ENCODE assay signal across 1 cellular context in genomic region chr22:29767289-29768051, GRCh38.
TF ChIP-seq lines count a peak whose summit lies in the region.

UQCR10 (plus strand) TSS chr22:29767369; CDS start chr22:29767399, 30 bp downstream.

TF ChIP-seq in GM12878, 131 proteins besides CTCF, POLR2A, EP300 and RAD21 (continued from another document):
- no peak for TF ChIP-seq CUX1 (IDR thresholded peaks at IDR 0.05; ENCODE audit: insufficient replicate concordance, low read depth, low read length)
- no peak for TF ChIP-seq CEBPB (IDR thresholded peaks at IDR 0.05; ENCODE audit: borderline replicate concordance in 1 of 2, low read depth in 2 of 2, low read length in 2 of 2)
- TF ChIP-seq TCF3 (IDR thresholded peaks at IDR 0.05; ENCODE audit: borderline replicate concordance, insufficient read depth, low read depth, low read length), result no peak
- no peak for TF ChIP-seq USF1 (IDR thresholded peaks at IDR 0.05; ENCODE audit: borderline replicate concordance, extremely low read length, insufficient read depth, low read depth, low read length)
- peak; percentile 58; the same call in 1 of the 2 replicates for TF ChIP-seq POLR2AphosphoS2 (IDR thresholded peaks at IDR 0.05; ENCODE audit: low read depth, low read length)
- peak; percentile 17 for TF ChIP-seq KLF5 (IDR thresholded peaks at IDR 0.05; ENCODE audit: partially characterized antibody)
- peak; percentile 46; the same call in 1 of the 2 replicates for TF ChIP-seq SIN3A (IDR thresholded peaks at IDR 0.05; ENCODE audit: low read depth, low read length)
- TF ChIP-seq MXI1 (IDR thresholded peaks at IDR 0.05; ENCODE audit: low read depth, low read length), result peak; percentile 72
- TF ChIP-seq SKIL (IDR thresholded peaks at IDR 0.05; ENCODE audit: low read depth, poor library complexity, severe bottlenecking), result no peak
- TF ChIP-seq STAT3 (IDR thresholded peaks at IDR 0.05; ENCODE audit: low read depth, low read length), result no peak
- 0 out of 2 replicates have a peak, but pooled peaks have one; percentile 49 for TF ChIP-seq LARP7 (IDR thresholded peaks at IDR 0.05)
- TF ChIP-seq CREB1 (IDR thresholded peaks at IDR 0.05; ENCODE audit: low read depth), result no peak
- TF ChIP-seq NKRF (conservative IDR thresholded peaks at IDR 0.05), result peak; percentile 57
- TF ChIP-seq BRCA1 (IDR thresholded peaks at IDR 0.05; ENCODE audit: low read depth, low read length), result no peak
- no peak for TF ChIP-seq ELK1 (IDR thresholded peaks at IDR 0.05; ENCODE audit: low read depth, low read length)
- peak; percentile 49 for TF ChIP-seq NR2F1 (conservative IDR thresholded peaks at IDR 0.05)
- no peak for TF ChIP-seq IRF5 (IDR thresholded peaks at IDR 0.05; ENCODE audit: borderline replicate concordance)
- peak; percentile 98 for TF ChIP-seq YY1 (IDR thresholded peaks at IDR 0.05; ENCODE audit: low read depth, low read length)
- TF ChIP-seq REST (IDR thresholded peaks at IDR 0.05; ENCODE audit: low read depth, low read length), result no peak
- 0 out of 2 replicates have a peak, but pooled peaks have one; percentile 13 for TF ChIP-seq MLLT1 (IDR thresholded peaks at IDR 0.05)
- TF ChIP-seq SMAD1 (IDR thresholded peaks at IDR 0.05; ENCODE audit: low read depth, partially characterized antibody), result peak; percentile 51
- peak; percentile 95 for TF ChIP-seq TAF1 (IDR thresholded peaks at IDR 0.05; ENCODE audit: borderline replicate concordance, low read depth, low read length)
- TF ChIP-seq NRF1 (conservative IDR thresholded peaks at IDR 0.05; ENCODE audit: low read depth, low read length), result peak; percentile 92
- no peak for TF ChIP-seq RFX5 (IDR thresholded peaks at IDR 0.05; ENCODE audit: low read depth, low read length)
- peak; percentile 89 for TF ChIP-seq SMAD5 (IDR thresholded peaks at IDR 0.05; ENCODE audit: low read depth)
- peak; percentile 88 for TF ChIP-seq POLR2AphosphoS5 (IDR thresholded peaks at IDR 0.05; ENCODE audit: low read length)
- TF ChIP-seq FOS (IDR thresholded peaks at IDR 0.05; ENCODE audit: borderline replicate concordance, extremely low read depth, insufficient read length), result no peak
- TF ChIP-seq IKZF1 (conservative IDR thresholded peaks at IDR 0.05), result peak; percentile 90
- TF ChIP-seq MAX (IDR thresholded peaks at IDR 0.05; ENCODE audit: low read depth, low read length), result 0 out of 2 replicates have a peak, but pooled peaks have one; percentile 8
- TF ChIP-seq E2F4 (IDR thresholded peaks at IDR 0.05; ENCODE audit: low read depth, low read length), result no peak
- TF ChIP-seq HCFC1 (IDR thresholded peaks at IDR 0.05; ENCODE audit: low read length), result peak; percentile 62
- peak; percentile 68; the same call in 1 of the 2 replicates for TF ChIP-seq ZNF207 (IDR thresholded peaks at IDR 0.05; ENCODE audit: borderline replicate concordance)
- no peak for TF ChIP-seq JUNB (IDR thresholded peaks at IDR 0.05)
- TF ChIP-seq HDGF (IDR thresholded peaks at IDR 0.05), result 0 out of 2 replicates have a peak, but pooled peaks have one; percentile 1
- TF ChIP-seq RB1 (IDR thresholded peaks at IDR 0.05; ENCODE audit: borderline replicate concordance), result peak; percentile 60; the same call in 1 of the 2 replicates
TF ChIP-seq in GM12878: peak in this region for 21.
